In genomic region chr3:50157821-50158556, GRCh38 we compare ENCODE assay signal across 11 cellular contexts. TPM values are rescaled to one million over a fixed set of nuclear protein-coding genes. Genes with fewer than 3 reads are reported as not detected.
DNase-seq lines count a peak whose midpoint lies in the region; ATAC-seq, FAIRE-seq and TF ChIP-seq lines count a peak whose summit lies in the region.
"Had no signal": no experiment of that assay in that cellular context is flagged by ENCODE, and none has a peak within 500 bp of the region (broad histone marks: within the 10 kb centered on the region; RNA-seq: fewer than 3 reads in every experiment).

No MANE protein-coding gene starts in this region.

- peak overlapping the region; percentile 84 for H3K9ac ChIP-seq in mucosa of stomach (ENCODE audit: low read length)

- H3K4me1 ChIP-seq in heart right ventricle (peaks cover 19 to 76% (median 41%) of the 10 kb centered on the region in 9 donors), mucosa of stomach (ENCODE audit: control insufficient read depth, insufficient read depth, low read length) (peaks cover 75% of the 10 kb centered on the region), uterus (peaks cover 0 to 35% of the 10 kb centered on the region in 2 donors)

- DNase-seq in heart right ventricle: no peak
- DNase-seq in Right ventricle myocardium inferior (ENCODE audit: missing footprints): no peak
- peak; percentile 95 for DNase-seq in bronchial epithelial cell (ENCODE audit: low read depth)
- no peak for DNase-seq in uterus
- no peak for DNase-seq in activated CD4-positive, alpha-beta T cell treated with anti-CD3 and anti-CD28 coated beads, Interleukin-2, amount 50 U/mL, for 48 hours
- DNase-seq in NCI-H1930 (lab: John Stamatoyannopoulos, UW): no peak
- no peak for DNase-seq in GM13977 (ENCODE audit: low spot score)
- DNase-seq: activated CD4-positive, alpha-beta T cell treated with anti-CD3 and anti-CD28 coated beads for 36 hours; NCI-H187 had no signal

- WGBS in heart right ventricle, 2 donors: 73 to 85% methylated on average over 12 of the region's 12 CpGs

- H3K27me3 ChIP-seq in heart right ventricle (peaks cover 0 to 41% (median 0%) of the 10 kb centered on the region in 7 donors), bronchial epithelial cell (ENCODE audit: control insufficient read depth, insufficient read depth, low read length) (no peaks in the 10 kb centered on the region), mucosa of stomach (ENCODE audit: control insufficient read depth, insufficient read depth, low read length) (peaks cover 11% of the 10 kb centered on the region), uterus (no peaks in the 10 kb centered on the region)

- H3K4me3 ChIP-seq in heart right ventricle: peak overlapping the region in 3 of 10 donors; percentile 55 to 67 (median 62)
- peak overlapping the region; percentile 70 for H3K4me3 ChIP-seq in bronchial epithelial cell (ENCODE audit: low read depth, low read length)
- no peak overlapping the region for H3K4me3 ChIP-seq in mucosa of stomach (ENCODE audit: low read length)
- H3K4me3 ChIP-seq in uterus: no peak overlapping the region
- H3K4me3 ChIP-seq: SJSA1 had no signal

- no peaks in the 10 kb centered on the region for H3K36me3 ChIP-seq in heart right ventricle
- peaks cover 29% of the 10 kb centered on the region for H3K36me3 ChIP-seq in bronchial epithelial cell (ENCODE audit: control insufficient read depth, insufficient read depth, low read length)
- no peaks in the 10 kb centered on the region for H3K36me3 ChIP-seq in mucosa of stomach (ENCODE audit: control insufficient read depth, insufficient read depth, low read length)
- H3K36me3 ChIP-seq in uterus: no peaks in the 10 kb centered on the region
- H3K36me3 ChIP-seq: SJSA1 had no signal

- FAIRE-seq in bronchial epithelial cell (lab: Jason Lieb, UNC): peak; percentile 92

- H3K9me3 ChIP-seq in heart right ventricle: no peaks in the 10 kb centered on the region
- no peaks in the 10 kb centered on the region for H3K9me3 ChIP-seq in mucosa of stomach (ENCODE audit: control insufficient read depth, low read length)
- no peaks in the 10 kb centered on the region for H3K9me3 ChIP-seq in uterus
- H3K9me3 ChIP-seq: SJSA1 had no signal

- in situ Hi-C loops in GM13977 (cut with MboI; ENCODE audit: low pct_unique_long_range_greater_than_20kb, low sequenced_read_pairs, unreplicated experiment): no loop called here

- H3K27ac ChIP-seq in heart right ventricle (peak overlapping the region; percentile 16 to 91 (median 84)), uterus (peak overlapping the region; percentile 81 to 84)
- H3K27ac ChIP-seq: SJSA1 had no signal

- TF ChIP-seq POLR2A in uterus (IDR thresholded peaks at IDR 0.05): no peak

- TF ChIP-seq CTCF in heart right ventricle (IDR thresholded peaks at IDR 0.05) (no peak), bronchial epithelial cell (IDR thresholded peaks at IDR 0.05; ENCODE audit: insufficient read depth, low read length, severe bottlenecking) (no peak), uterus (IDR thresholded peaks at IDR 0.05) (no peak), GM13977 (IDR thresholded peaks at IDR 0.05; ENCODE audit: extremely low read depth, insufficient read depth, missing control alignments) (no peak)

- ATAC-seq in heart right ventricle (no peak), Right ventricle myocardium inferior (no peak)
- ATAC-seq: activated CD4-positive, alpha-beta T cell treated with anti-CD3 and anti-CD28 coated beads for 36 hours had no signal

- intact Hi-C loops in heart right ventricle (cut with DNase I) (loop anchor here in 1 of 10 donors (1.0 kb wide), 1 partner anchor 14 kb away; no protein-coding TSS in a partner anchor), Right ventricle myocardium inferior (cut with DNase I) (no loop called here), uterus (cut with DNase I; ENCODE audit: low total_unique reads) (no loop called here)

RNA-seq across cellular contexts. Expression of gene SEMA3F, which starts 2.9 kb away (rescaled TPM):
- total RNA-seq in heart right ventricle: 10 to 100 TPM in 5 of 10 donors, 1 to 10 TPM in 5; 5.1 to 37.2 (median 10.2) TPM
- 10 to 100 TPM; 15.1 to 21.3 TPM for polyA plus RNA-seq in heart right ventricle
- total RNA-seq in Right ventricle myocardium inferior: 12.3 TPM
- total RNA-seq in bronchial epithelial cell: 35.5 and 76.0 TPM in 2 replicates
- 10 to 100 TPM; 10.5 to 33.1 (median 12.9) TPM for total RNA-seq in uterus

RNA-seq across cellular contexts. Expression of gene GNAT1, which starts 33.4 kb away (rescaled TPM):
- total RNA-seq in heart right ventricle (not detected), Right ventricle myocardium inferior (not detected), bronchial epithelial cell (0.26 TPM in 1 of 2 replicates, not detected in the other), uterus (not detected)
- not detected for polyA plus RNA-seq in heart right ventricle
- total RNA-seq: SJSA1 had no signal

RNA-seq across cellular contexts. Expression of gene SLC38A3, which starts 47.1 kb away (rescaled TPM):
- total RNA-seq in heart right ventricle: 10 to 100 TPM in 7 of 10 donors, 1 to 10 TPM in 3; 6.2 to 16.4 (median 11.2) TPM
- 10 to 100 TPM in 1 of 2 donors, 1 to 10 TPM in 1; 1.4 to 11.8 TPM for polyA plus RNA-seq in heart right ventricle
- total RNA-seq in Right ventricle myocardium inferior: 10.3 TPM
- not detected in 2 replicates for total RNA-seq in bronchial epithelial cell
- total RNA-seq in uterus: 1 to 10 TPM in 1 of 4 donors, under 1 TPM in 1, not detected in 2; 0.69 to 4.1 TPM
- total RNA-seq: SJSA1 had no signal
